Comparison of ENCODE assay signal across 10 cellular contexts in the genomic region with DNA sequence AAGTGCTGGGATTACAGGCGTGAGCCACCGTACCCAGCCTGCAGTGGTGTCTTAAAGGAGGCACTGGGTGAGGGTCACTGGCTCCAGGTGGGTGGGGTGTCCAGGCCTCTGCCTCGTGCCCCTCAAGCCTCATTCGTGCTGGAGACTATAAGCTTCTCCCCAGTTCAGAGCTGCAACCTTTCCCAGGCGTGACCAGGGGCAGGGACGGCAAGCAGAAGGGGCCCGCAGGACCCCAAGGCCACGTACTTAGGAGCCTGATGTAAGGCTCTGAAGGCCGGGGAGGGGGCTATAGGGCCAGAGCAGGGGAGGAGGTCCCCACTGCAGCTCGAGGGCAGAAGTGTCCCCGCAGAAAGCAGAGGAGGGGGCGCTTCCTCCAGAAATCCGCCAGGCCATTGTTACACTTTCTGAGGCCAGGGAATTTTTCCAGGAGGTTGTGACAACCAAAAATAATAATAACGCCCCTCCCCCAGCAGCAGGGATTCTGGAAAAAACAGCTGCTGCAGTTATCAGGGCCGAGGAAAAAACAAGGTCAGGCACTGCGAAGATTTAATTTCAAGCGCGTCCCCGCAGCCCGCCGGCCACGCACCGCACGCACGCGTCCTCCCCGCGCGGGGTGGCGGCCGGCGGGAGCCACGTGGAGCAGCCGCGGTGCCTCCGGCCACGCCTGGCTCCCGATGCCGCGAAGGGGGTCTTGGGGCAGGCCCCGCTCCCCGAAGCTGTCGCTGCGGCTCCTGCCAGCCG. TPM values are rescaled to one million over a fixed set of nuclear protein-coding genes. Genes with fewer than 3 reads are reported as not detected.
DNase-seq lines count a peak whose midpoint lies in the region; ATAC-seq, FAIRE-seq and TF ChIP-seq lines count a peak whose summit lies in the region.
"Had no signal": no experiment of that assay in that cellular context is flagged by ENCODE, and none has a peak within 500 bp of the region (broad histone marks: within the 10 kb centered on the region; RNA-seq: fewer than 3 reads in every experiment).

No MANE protein-coding gene starts in this region.

- H3K27ac ChIP-seq in dorsolateral prefrontal cortex, result peak overlapping the region in 55 of 59 donors; percentile 57 to 97 (median 93)
- H3K27ac ChIP-seq in lower lobe of right lung, result peak overlapping the region; percentile 93
- H3K27ac ChIP-seq in testis, result peak overlapping the region; percentile 87 to 90

- DNase-seq in NT2/D1 (ENCODE audit: low read depth, low spot score), result no peak
- DNase-seq in dorsolateral prefrontal cortex, result no peak
- no peak for DNase-seq in lower lobe of right lung
- DNase-seq in testis, result no peak
- DNase-seq in GM12891 (ENCODE audit: insufficient read length, low spot score), result no peak
- no peak for DNase-seq in activated naive CD4-positive, alpha-beta T cell treated with anti-CD3 and anti-CD28 coated beads for 36 hours
- DNase-seq in activated T-cell treated with anti-CD3 and anti-CD28 coated beads, Interleukin-2, amount 50 U/mL, for 4 hours, result no peak

- H3K36me3 Mint-ChIP-seq in activated naive CD4-positive, alpha-beta T cell treated with anti-CD3 and anti-CD28 coated beads for 36 hours (ENCODE audit: low read depth), result no peaks in the 10 kb centered on the region
- no peaks in the 10 kb centered on the region for H3K36me3 Mint-ChIP-seq in activated T-cell treated with anti-CD3 and anti-CD28 coated beads, Interleukin-2, amount 50 U/mL, for 4 hours (ENCODE audit: insufficient read depth)

- H3K9me3 Mint-ChIP-seq in activated naive CD4-positive, alpha-beta T cell treated with anti-CD3 and anti-CD28 coated beads for 36 hours, result no peaks in the 10 kb centered on the region
- no peaks in the 10 kb centered on the region for H3K9me3 Mint-ChIP-seq in activated T-cell treated with anti-CD3 and anti-CD28 coated beads, Interleukin-2, amount 50 U/mL, for 4 hours

- H3K9ac ChIP-seq in NT2/D1 (ENCODE audit: insufficient read length, low read depth), result peak overlapping the region; percentile 54

- CTCF ChIA-PET in activated naive CD4-positive, alpha-beta T cell treated with anti-CD3 and anti-CD28 coated beads for 36 hours (lab: Charles Lee), result no interaction called here

- peaks cover 46% of the 10 kb centered on the region for H3K27me3 ChIP-seq in NT2/D1 (ENCODE audit: insufficient read depth, insufficient read length)
- peaks cover 0 to 36% (median 6%) of the 10 kb centered on the region in 45 donors for H3K27me3 ChIP-seq in dorsolateral prefrontal cortex
- H3K27me3 ChIP-seq in lower lobe of right lung (ENCODE audit: low read depth), result peaks cover 20% of the 10 kb centered on the region
- H3K27me3 ChIP-seq in testis, result no peaks in the 10 kb centered on the region

- intact Hi-C loops in dorsolateral prefrontal cortex (cut with DNase I), result no loop called here
- intact Hi-C loops in lower lobe of right lung (cut with DNase I), result no loop called here
- intact Hi-C loops in testis (cut with DNase I; ENCODE audit: low total_unique reads), result no loop called here
- intact Hi-C loops in activated naive CD4-positive, alpha-beta T cell treated with anti-CD3 and anti-CD28 coated beads for 36 hours (cut with micrococcal nuclease), result no loop called here

- peaks cover 23% of the 10 kb centered on the region for H3K4me1 Mint-ChIP-seq in activated naive CD4-positive, alpha-beta T cell treated with anti-CD3 and anti-CD28 coated beads for 36 hours (ENCODE audit: low read depth)
- H3K4me1 Mint-ChIP-seq in activated T-cell treated with anti-CD3 and anti-CD28 coated beads, Interleukin-2, amount 50 U/mL, for 4 hours (ENCODE audit: low read depth), result peaks cover 17% of the 10 kb centered on the region

- H3K36me3 ChIP-seq in NT2/D1 (ENCODE audit: insufficient read depth, insufficient read length, low read length), result no peaks in the 10 kb centered on the region
- no peaks in the 10 kb centered on the region for H3K36me3 ChIP-seq in lower lobe of right lung
- H3K36me3 ChIP-seq in testis (ENCODE audit: low read depth, missing control alignments), result no peaks in the 10 kb centered on the region

- WGBS in testis, 2 donors, result 7 to 12% methylated on average over 22 to 45 of the region's 45 CpGs

- peaks cover 42% of the 10 kb centered on the region for H3K27me3 Mint-ChIP-seq in activated naive CD4-positive, alpha-beta T cell treated with anti-CD3 and anti-CD28 coated beads for 36 hours (ENCODE audit: low read depth)
- H3K27me3 Mint-ChIP-seq in activated T-cell treated with anti-CD3 and anti-CD28 coated beads, Interleukin-2, amount 50 U/mL, for 4 hours (ENCODE audit: low read depth), result peaks cover 61% of the 10 kb centered on the region

- H3K4me3 ChIP-seq in NT2/D1 (ENCODE audit: insufficient read length, low read depth) (peak overlapping the region; percentile 33), dorsolateral prefrontal cortex (peak overlapping the region in 58 of 59 donors; percentile 13 to 84 (median 75)), lower lobe of right lung (peak overlapping the region; percentile 69), testis (peak overlapping the region; percentile 36 to 81)

- no peak for ATAC-seq in lower lobe of right lung
- ATAC-seq in GM21515 (IDR thresholded peaks at IDR 0.05; ENCODE audit: unreplicated experiment), result no peak
- ATAC-seq in activated T-cell treated with anti-CD3 and anti-CD28 coated beads, Interleukin-2, amount 50 U/mL, for 4 hours, result no peak

- peaks cover 22% of the 10 kb centered on the region for H3K4me1 ChIP-seq in NT2/D1 (ENCODE audit: insufficient read depth, insufficient read length)
- H3K4me1 ChIP-seq in lower lobe of right lung, result peaks cover 64% of the 10 kb centered on the region
- peaks cover 31% of the 10 kb centered on the region for H3K4me1 ChIP-seq in testis

- H3K9me3 ChIP-seq in NT2/D1 (ENCODE audit: insufficient read depth, low read length), result no peaks in the 10 kb centered on the region
- H3K9me3 ChIP-seq in lower lobe of right lung, result no peaks in the 10 kb centered on the region
- H3K9me3 ChIP-seq in testis, result no peaks in the 10 kb centered on the region

- no peak for FAIRE-seq in GM12891 (lab: Jason Lieb, UNC)
- FAIRE-seq: GM18507 had no signal

- TF ChIP-seq POLR2A in testis (IDR thresholded peaks at IDR 0.05) (no peak), GM12891 (IDR thresholded peaks at IDR 0.05; ENCODE audit: low read depth, low read length) (no peak)

- no peak overlapping the region for H3K27ac Mint-ChIP-seq in activated naive CD4-positive, alpha-beta T cell treated with anti-CD3 and anti-CD28 coated beads for 36 hours

- no peak for TF ChIP-seq CTCF in dorsolateral prefrontal cortex (IDR thresholded peaks at IDR 0.05 in 54 of 56, conservative IDR thresholded peaks at IDR 0.05 in 2 of 56; ENCODE audit: low read depth in 1 of 56, partially characterized antibody in 56 of 56)
- TF ChIP-seq CTCF in lower lobe of right lung (IDR thresholded peaks at IDR 0.05), result no peak
- TF ChIP-seq CTCF in testis (IDR thresholded peaks at IDR 0.05), result no peak

- no peak overlapping the region for H3K4me3 Mint-ChIP-seq in activated naive CD4-positive, alpha-beta T cell treated with anti-CD3 and anti-CD28 coated beads for 36 hours
- H3K4me3 Mint-ChIP-seq in activated T-cell treated with anti-CD3 and anti-CD28 coated beads, Interleukin-2, amount 50 U/mL, for 4 hours, result no peak overlapping the region

TF ChIP-seq in GM12891, 5 proteins besides CTCF, POLR2A, EP300 and RAD21:
- no peak for TF ChIP-seq POLR2AphosphoS5 (IDR thresholded peaks at IDR 0.05; ENCODE audit: low read depth, low read length)
- TF ChIP-seq POU2F2 (IDR thresholded peaks at IDR 0.05; ENCODE audit: low read depth, low read length), result no peak
- no peak for TF ChIP-seq PAX5 (IDR thresholded peaks at IDR 0.05; ENCODE audit: insufficient read depth, low read length, severe bottlenecking)
- no peak for TF ChIP-seq SPI1 (IDR thresholded peaks at IDR 0.05; ENCODE audit: low read depth, low read length)
- TF ChIP-seq TAF1 (IDR thresholded peaks at IDR 0.05; ENCODE audit: low read depth, low read length), result no peak

RNA-seq across cellular contexts. Expression of gene SLC38A10, which starts 45.7 kb away (rescaled TPM):
- total RNA-seq in dorsolateral prefrontal cortex, result 10 to 100 TPM; 30.0 to 80.0 (median 48.8) TPM
- 98.1 TPM for total RNA-seq in lower lobe of right lung
- total RNA-seq in testis, result 100 to 1,000 TPM; 131 to 150 TPM
- polyA plus RNA-seq in testis (ENCODE audit: insufficient read depth, low read depth, low replicate concordance), result 77.1 TPM
- polyA plus RNA-seq in GM12891 (2012; ENCODE audit: low read depth, missing spikeins), result 30.0 TPM
- 10 to 100 TPM; 29.1 to 31.9 TPM for total RNA-seq in activated naive CD4-positive, alpha-beta T cell treated with anti-CD3 and anti-CD28 coated beads for 36 hours
- 10 to 100 TPM; 45.7 to 58.6 (median 53.9) TPM for total RNA-seq in activated T-cell treated with anti-CD3 and anti-CD28 coated beads, Interleukin-2, amount 50 U/mL, for 4 hours

RNA-seq across cellular contexts. Expression of gene BAHCC1, which starts 54.5 kb away (rescaled TPM):
- total RNA-seq in dorsolateral prefrontal cortex, result 10 to 100 TPM; 25.1 to 66.1 (median 38.0) TPM
- 19.9 TPM for total RNA-seq in lower lobe of right lung
- total RNA-seq in testis, result 10 to 100 TPM; 29.2 to 30.2 TPM
- polyA plus RNA-seq in testis (ENCODE audit: insufficient read depth, low read depth, low replicate concordance), result 11.3 TPM
- polyA plus RNA-seq in GM12891 (2012; ENCODE audit: low read depth, missing spikeins), result 0.01 TPM
- under 1 TPM in 1 of 2 experiments, not detected in 1; 0.02 TPM for total RNA-seq in activated naive CD4-positive, alpha-beta T cell treated with anti-CD3 and anti-CD28 coated beads for 36 hours
- under 1 TPM; 0.08 to 0.19 (median 0.08) TPM for total RNA-seq in activated T-cell treated with anti-CD3 and anti-CD28 coated beads, Interleukin-2, amount 50 U/mL, for 4 hours
- total RNA-seq: activated CD8-positive, alpha-beta memory T cell treated with anti-CD3 and anti-CD28 coated beads for 36 hours had no signal

Comparison
In these comparisons a context has a peak if more than half of its experiments do, and no peak if none do; other contexts are left out.
1. RNA of gene BAHCC1, which starts 54.5 kb away (total RNA-seq): 25.1 to 66.1 TPM in dorsolateral prefrontal cortex, 29.2 to 30.2 TPM in testis and 19.9 TPM in lower lobe of right lung (single experiment); 0.08 to 0.19 TPM in activated T-cell treated with anti-CD3 and anti-CD28 coated beads, Interleukin-2, amount 50 U/mL, for 4 hours and 0.02 TPM in activated naive CD4-positive, alpha-beta T cell treated with anti-CD3 and anti-CD28 coated beads for 36 hours; every median in the first group is over 10 times any median in the second.
2. Peak in every context shown above with its lines, with median percentiles within 50 percentile points of each other: H3K4me3 ChIP-seq and H3K27ac ChIP-seq.